16 cellular contexts compared by ENCODE assay signal in genomic region chr3:71962561-71963240, GRCh38.
A peak's percentile ranks its signal among the peaks of the same experiment; 100 is the strongest.
DNase-seq lines count a peak whose midpoint lies in the region; TF ChIP-seq lines count a peak whose summit lies in the region.
"Had no signal": no experiment of that assay in that cellular context is flagged by ENCODE, and none has a peak within 500 bp of the region (broad histone marks: within the 10 kb centered on the region; RNA-seq: fewer than 3 reads in every experiment).

No MANE protein-coding gene starts in this region.

- H2AFZ ChIP-seq in GM23248 = no peak overlapping the region

- no peaks in the 10 kb centered on the region for H3K9me2 ChIP-seq in GM23248 (ENCODE audit: insufficient read depth)

- H3F3A ChIP-seq in GM23248 (ENCODE audit: insufficient read depth) = no peaks in the 10 kb centered on the region

- no peaks in the 10 kb centered on the region for H3K4me1 Mint-ChIP-seq in immature natural killer cell
- H3K4me1 Mint-ChIP-seq in activated T-helper 1 cell treated with anti-CD3 and anti-CD28 coated beads, Interleukin-12 subunit alpha, Interleukin-12 subunit beta, Interleukin-2, Interleukin-4 antibody, amounts not matched to agents 30 ng/mL and 10 ng/mL and 1 ng/mL, durations not matched to agents 14 hours and 24 hours and 36 hours (ENCODE audit: low read depth) = peaks cover 17% of the 10 kb centered on the region

- no peak overlapping the region for H3K9ac ChIP-seq in GM23248

- H3K9me3 ChIP-seq in GM23248 (ENCODE audit: low read depth) (no peaks in the 10 kb centered on the region), Peyer's patch (no peaks in the 10 kb centered on the region)
- H3K9me3 ChIP-seq: left ventricle myocardium inferior, suprapubic skin had no signal

- H3K27ac ChIP-seq in GM23248 (no peak overlapping the region), Peyer's patch (no peak overlapping the region)
- H3K27ac ChIP-seq: left ventricle myocardium inferior, suprapubic skin had no signal

- no peaks in the 10 kb centered on the region for H3K36me3 Mint-ChIP-seq in immature natural killer cell
- H3K36me3 Mint-ChIP-seq in activated T-helper 1 cell treated with anti-CD3 and anti-CD28 coated beads, Interleukin-12 subunit alpha, Interleukin-12 subunit beta, Interleukin-2, Interleukin-4 antibody, amounts not matched to agents 30 ng/mL and 10 ng/mL and 1 ng/mL, durations not matched to agents 14 hours and 24 hours and 36 hours (ENCODE audit: low read depth) = no peaks in the 10 kb centered on the region

- peaks cover 0 to 3% (median 0%) of the 10 kb centered on the region in 6 donors for H3K9me3 Mint-ChIP-seq in immature natural killer cell
- no peaks in the 10 kb centered on the region for H3K9me3 Mint-ChIP-seq in activated T-helper 1 cell treated with anti-CD3 and anti-CD28 coated beads, Interleukin-12 subunit alpha, Interleukin-12 subunit beta, Interleukin-2, Interleukin-4 antibody, amounts not matched to agents 30 ng/mL and 10 ng/mL and 1 ng/mL, durations not matched to agents 14 hours and 24 hours and 36 hours
- H3K9me3 Mint-ChIP-seq: activated T-cell treated with anti-CD3 and anti-CD28 coated beads, Interleukin-2, amount 50 U/mL, for 4 hours had no signal

- H3K27ac Mint-ChIP-seq in immature natural killer cell = no peak overlapping the region
- no peak overlapping the region for H3K27ac Mint-ChIP-seq in activated T-helper 1 cell treated with anti-CD3 and anti-CD28 coated beads, Interleukin-12 subunit alpha, Interleukin-12 subunit beta, Interleukin-2, Interleukin-4 antibody, amounts not matched to agents 30 ng/mL and 10 ng/mL and 1 ng/mL, durations not matched to agents 14 hours and 24 hours and 36 hours

- H3K4me3 ChIP-seq in AG10803 (ENCODE audit: low read length) = no peak overlapping the region
- H3K4me3 ChIP-seq in GM23248 = no peak overlapping the region
- H3K4me3 ChIP-seq in epithelial cell of esophagus (ENCODE audit: low read length) = no peak overlapping the region
- H3K4me3 ChIP-seq in Peyer's patch = no peak overlapping the region
- H3K4me3 ChIP-seq: left ventricle myocardium inferior, suprapubic skin had no signal

- peaks cover 2 to 8% (median 5%) of the 10 kb centered on the region in 3 donors for H3K27me3 Mint-ChIP-seq in immature natural killer cell (ENCODE audit: low read depth in 3 of 3)
- H3K27me3 Mint-ChIP-seq in activated T-helper 1 cell treated with anti-CD3 and anti-CD28 coated beads, Interleukin-12 subunit alpha, Interleukin-12 subunit beta, Interleukin-2, Interleukin-4 antibody, amounts not matched to agents 30 ng/mL and 10 ng/mL and 1 ng/mL, durations not matched to agents 14 hours and 24 hours and 36 hours (ENCODE audit: insufficient read depth) = no peaks in the 10 kb centered on the region

- in situ Hi-C loops in GM23248 (cut with MboI) (no loop called here), GM13977 (cut with MboI; ENCODE audit: low pct_unique_long_range_greater_than_20kb, low sequenced_read_pairs, unreplicated experiment) (no loop called here)

- no peak overlapping the region for H3K4me2 ChIP-seq in GM23248 (ENCODE audit: unreplicated experiment)

- intact Hi-C loops in activated T-helper 1 cell treated with anti-CD3 and anti-CD28 coated beads, Interleukin-12 subunit alpha, Interleukin-12 subunit beta, Interleukin-2, Interleukin-4 antibody, amounts not matched to agents 30 ng/mL and 10 ng/mL and 1 ng/mL, durations not matched to agents 14 hours and 24 hours and 36 hours (cut with micrococcal nuclease) = no loop called here

- DNase-seq in AG10803 (ENCODE audit: low read depth) (peak; percentile 52), GM23248 (peak; percentile 82), NCI-H524 treated with DMSO at 0.1 percent for 48 hours (lab: John Stamatoyannopoulos, UW) (peak; percentile 13), epithelial cell of esophagus (ENCODE audit: low read depth) (peak; percentile 69), immature natural killer cell (no peak), GM13977 (ENCODE audit: low spot score) (no peak), Peyer's patch (no peak)
- no peak for DNase-seq in activated T-helper 1 cell treated with anti-CD3 and anti-CD28 coated beads, Interleukin-12 subunit alpha, Interleukin-12 subunit beta, Interleukin-2, Interleukin-4 antibody, amounts not matched to agents 30 ng/mL and 10 ng/mL and 1 ng/mL, durations not matched to agents 14 hours and 24 hours and 36 hours (ENCODE audit: low spot score)
- DNase-seq: activated CD4-positive, alpha-beta T cell treated with anti-CD3 and anti-CD28 coated beads, Interleukin-2, amount 50 U/mL, for 48 hours; activated T-cell treated with anti-CD3 and anti-CD28 coated beads, Interleukin-2, amount 50 U/mL, for 4 hours; effector CD8-positive, alpha-beta T cell; left ventricle myocardium inferior; NCI-H1105; OCI-M1; stimulated activated CD4-positive, alpha-beta T cell treated with anti-CD3 and anti-CD28 coated beads, Interleukin-4, amount 100 ng/mL, for 1 hour had no signal

- H3K36me3 ChIP-seq in GM23248 (ENCODE audit: low read depth) (no peaks in the 10 kb centered on the region), Peyer's patch (no peaks in the 10 kb centered on the region)
- H3K36me3 ChIP-seq: left ventricle myocardium inferior, suprapubic skin had no signal

- WGBS in GM23248 (ENCODE audit: low coverage in 1 of 2, low lambda C conversion rate in 2 of 2, missing lambda C conversion rate in 2 of 2), 2 experiments = 79% methylated on average over 8 of the region's 8 CpGs

- no peak overlapping the region for H3K4me3 Mint-ChIP-seq in immature natural killer cell
- H3K4me3 Mint-ChIP-seq in activated T-helper 1 cell treated with anti-CD3 and anti-CD28 coated beads, Interleukin-12 subunit alpha, Interleukin-12 subunit beta, Interleukin-2, Interleukin-4 antibody, amounts not matched to agents 30 ng/mL and 10 ng/mL and 1 ng/mL, durations not matched to agents 14 hours and 24 hours and 36 hours = no peak overlapping the region
- H3K4me3 Mint-ChIP-seq: activated T-cell treated with anti-CD3 and anti-CD28 coated beads, Interleukin-2, amount 50 U/mL, for 4 hours had no signal

- H4K20me1 ChIP-seq in GM23248 (ENCODE audit: insufficient read depth) = no peaks in the 10 kb centered on the region

- no peak for TF ChIP-seq POLR2A in Peyer's patch (IDR thresholded peaks at IDR 0.05)

- no peaks in the 10 kb centered on the region for H3K27me3 ChIP-seq in GM23248 (replicated peaks; ENCODE audit: insufficient read depth)
- no peaks in the 10 kb centered on the region for H3K27me3 ChIP-seq in Peyer's patch

- peaks cover 5% of the 10 kb centered on the region; the same call in 1 of the 2 replicates for H3K4me1 ChIP-seq in GM23248 (ENCODE audit: insufficient read depth)
- no peaks in the 10 kb centered on the region for H3K4me1 ChIP-seq in Peyer's patch
- H3K4me1 ChIP-seq: left ventricle myocardium inferior, suprapubic skin had no signal

- no peaks in the 10 kb centered on the region for H3K79me2 ChIP-seq in GM23248 (ENCODE audit: insufficient read depth)

- TF ChIP-seq CTCF in AG10803 (conservative IDR thresholded peaks at IDR 0.05; ENCODE audit: low read length) (no peak), epithelial cell of esophagus (IDR thresholded peaks at IDR 0.05; ENCODE audit: insufficient read depth, low read depth, low read length, missing control alignments) (no peak), GM13977 (IDR thresholded peaks at IDR 0.05; ENCODE audit: extremely low read depth, insufficient read depth, missing control alignments) (no peak), Peyer's patch (IDR thresholded peaks at IDR 0.05) (no peak)

Comparison
In these comparisons a context has a peak if more than half of its experiments do, and no peak if none do; other contexts are left out.
1. DNase-seq: peak in AG10803 (single experiment), GM23248 (single experiment), NCI-H524 treated with DMSO at 0.1 percent for 48 hours (single experiment) and epithelial cell of esophagus (single experiment); none in immature natural killer cell (0 of 3), GM13977 (single experiment), activated T-helper 1 cell treated with anti-CD3 and anti-CD28 coated beads, Interleukin-12 subunit alpha, Interleukin-12 subunit beta, Interleukin-2, Interleukin-4 antibody, amounts not matched to agents 30 ng/mL and 10 ng/mL and 1 ng/mL, durations not matched to agents 14 hours and 24 hours and 36 hours (single experiment) and Peyer's patch (0 of 3).